ENCODE assay signal across 8 cellular contexts in genomic region chr18:56748698-56749268, GRCh38.
DNase-seq lines count a peak whose midpoint lies in the region; ATAC-seq, FAIRE-seq and TF ChIP-seq lines count a peak whose summit lies in the region.

No MANE protein-coding gene starts in this region.

- no peak for TF ChIP-seq POLR2A in HepG2 (IDR thresholded peaks at IDR 0.05; ENCODE audit: insufficient read depth in 1 of 2, low read depth in 2 of 2, low read length in 2 of 2)

- H3K9me3 ChIP-seq in HepG2 (ENCODE audit: low read length): no peaks in the 10 kb centered on the region

- no peak overlapping the region for H3K4me2 ChIP-seq in HepG2 (ENCODE audit: low read depth, low read length)

- H3K27me3 Mint-ChIP-seq in brain: no peaks in the 10 kb centered on the region

- H3K79me2 ChIP-seq in HepG2 (ENCODE audit: insufficient read depth, low read length): no peaks in the 10 kb centered on the region

- BruUV-seq in HepG2 (replicated peaks; lab: Mats Ljungman, UMichigan): no TSS peak

- in situ Hi-C loops in HepG2 (cut with HindIII; ENCODE audit: extremely low pct_ligation_motif_present, low pct_unique_long_range_greater_than_20kb): loop anchor here (10.0 kb wide), 1 partner anchor 696 kb away; no protein-coding TSS in a partner anchor

- H3K4me3 Mint-ChIP-seq in brain: no peak overlapping the region

- H2AFZ ChIP-seq in HepG2 (ENCODE audit: low read length): no peak overlapping the region

- TF ChIP-seq RAD21 in HepG2 (CRISPR knock-in tag; IDR thresholded peaks at IDR 0.05): no peak

- H3K27ac ChIP-seq in HepG2 (ENCODE audit: extremely low read length, insufficient read depth, low read length): no peak overlapping the region

- H3K27me3 ChIP-seq in HepG2 (ENCODE audit: control insufficient read depth in 1 of 2, insufficient read depth in 2 of 2, low read length in 2 of 2): no peaks in the 10 kb centered on the region

- peak; percentile 52 for TF ChIP-seq CTCF in AG04449 (IDR thresholded peaks at IDR 0.05; ENCODE audit: insufficient read depth, low read length, missing control alignments)
- peak; percentile 82 to 86 for TF ChIP-seq CTCF in brain (conservative IDR thresholded peaks at IDR 0.05)
- peak; percentile 53 for TF ChIP-seq CTCF in HepG2 (CRISPR knock-in tag; IDR thresholded peaks at IDR 0.05)

- H3K9ac ChIP-seq in HepG2 (ENCODE audit: insufficient read depth, low read depth, low read length): no peak overlapping the region

- TF ChIP-seq EP300 in HepG2 (IDR thresholded peaks at IDR 0.05; ENCODE audit: low read depth in 2 of 2, low read length in 2 of 2) (no peak), HepG2 (CRISPR knock-in tag; IDR thresholded peaks at IDR 0.05; ENCODE audit: borderline replicate concordance) (no peak)

- no peaks in the 10 kb centered on the region for H4K20me1 ChIP-seq in HepG2 (ENCODE audit: insufficient read depth, low read length)

- peak; percentile 73 for FAIRE-seq in GM18507 (lab: Jason Lieb, UNC)
- FAIRE-seq in HepG2 (lab: Jason Lieb, UNC): no peak

- H3K36me3 Mint-ChIP-seq in brain: no peaks in the 10 kb centered on the region

- H3K36me3 ChIP-seq in HepG2 (replicated peaks in 1 of 2; ENCODE audit: control insufficient read depth in 1 of 2, insufficient read depth in 2 of 2, low read length in 2 of 2): no peaks in the 10 kb centered on the region

- DNase-seq in AG04449 (ENCODE audit: low read depth, low spot score) (peak; percentile 0), GM18507 (ENCODE audit: extremely low spot score, insufficient read length, low read depth) (no peak), NCI-H345 treated with DMSO at 0.1 percent for 48 hours (lab: John Stamatoyannopoulos, UW; ENCODE audit: unreplicated experiment) (peak; percentile 35), HepG2 (ENCODE audit: low spot score) (peak; percentile 18)

- WGBS in HepG2 (ENCODE audit: low lambda C conversion rate): 77% methylated on average over 2 of the region's 2 CpGs

- no peaks in the 10 kb centered on the region for H3K4me1 ChIP-seq in HepG2 (ENCODE audit: insufficient read depth, low read length)

- no peaks in the 10 kb centered on the region for H3K9me3 Mint-ChIP-seq in brain

- intact Hi-C loops in HepG2 (cut with micrococcal nuclease; ENCODE audit: unreplicated experiment): loop anchor here (1.0 kb wide), 1 partner anchor 689 kb away; no protein-coding TSS in a partner anchor

- H3K4me3 ChIP-seq in AG04449 (ENCODE audit: low read depth, low read length): no peak overlapping the region
- H3K4me3 ChIP-seq in HepG2 (replicated peaks in 1 of 3; ENCODE audit: insufficient read depth in 1 of 3, low read depth in 2 of 3, low read length in 3 of 3): no peak overlapping the region

- CTCF ChIA-PET in AG04449 (lab: Yijun Ruan, JAX): interaction anchor here (0.9 to 6.0 kb wide), 6 partner anchors 8 to 813 kb away, joined by 3 to 97 read pairs (median 4); no protein-coding TSS in a partner anchor
- CTCF ChIA-PET in HepG2 (lab: Yijun Ruan, JAX; ENCODE audit: low intra/inter-chr PET ratio, low total read pairs): interaction anchor here (1.1 to 2.6 kb wide), 3 partner anchors 697 to 813 kb away, joined by 4 to 14 read pairs (median 4); no protein-coding TSS in a partner anchor

- no peaks in the 10 kb centered on the region for H3K4me1 Mint-ChIP-seq in brain

- POLR2A ChIA-PET in AG04449 (lab: Yijun Ruan, JAX): no interaction called here
- POLR2A ChIA-PET in HepG2 (lab: Yijun Ruan, JAX): no interaction called here

- ATAC-seq in HepG2 (no peak), GM21576 (IDR thresholded peaks at IDR 0.05; ENCODE audit: unreplicated experiment) (no peak), HG02870 (IDR thresholded peaks at IDR 0.05; ENCODE audit: unreplicated experiment) (no peak), HG02759 (IDR thresholded peaks at IDR 0.05; ENCODE audit: unreplicated experiment) (no peak)

- H3K27ac Mint-ChIP-seq in brain: no peak overlapping the region

TF ChIP-seq in HepG2, 621 proteins besides CTCF, POLR2A, EP300 and RAD21:
- no peak for TF ChIP-seq ZSCAN31 (CRISPR knock-in tag; IDR thresholded peaks at IDR 0.05; ENCODE audit: low read depth)
- TF ChIP-seq SMC3 (IDR thresholded peaks at IDR 0.05; ENCODE audit: low read length): peak; percentile 51
- no peak for TF ChIP-seq MAZ (IDR thresholded peaks at IDR 0.05; ENCODE audit: borderline replicate concordance, low read depth, low read length)
- no peak for TF ChIP-seq MAZ (CRISPR knock-in tag; IDR thresholded peaks at IDR 0.05; ENCODE audit: low read depth)
- peak; percentile 84 for TF ChIP-seq STAG1 (CRISPR knock-in tag; IDR thresholded peaks at IDR 0.05)
- TF ChIP-seq ZNF703 (CRISPR knock-in tag; IDR thresholded peaks at IDR 0.05; ENCODE audit: borderline replicate concordance): no peak
- TF ChIP-seq ZBTB38 (CRISPR knock-in tag; IDR thresholded peaks at IDR 0.05): no peak
